ENCODE assay signal across 17 cellular contexts in the genomic region with DNA sequence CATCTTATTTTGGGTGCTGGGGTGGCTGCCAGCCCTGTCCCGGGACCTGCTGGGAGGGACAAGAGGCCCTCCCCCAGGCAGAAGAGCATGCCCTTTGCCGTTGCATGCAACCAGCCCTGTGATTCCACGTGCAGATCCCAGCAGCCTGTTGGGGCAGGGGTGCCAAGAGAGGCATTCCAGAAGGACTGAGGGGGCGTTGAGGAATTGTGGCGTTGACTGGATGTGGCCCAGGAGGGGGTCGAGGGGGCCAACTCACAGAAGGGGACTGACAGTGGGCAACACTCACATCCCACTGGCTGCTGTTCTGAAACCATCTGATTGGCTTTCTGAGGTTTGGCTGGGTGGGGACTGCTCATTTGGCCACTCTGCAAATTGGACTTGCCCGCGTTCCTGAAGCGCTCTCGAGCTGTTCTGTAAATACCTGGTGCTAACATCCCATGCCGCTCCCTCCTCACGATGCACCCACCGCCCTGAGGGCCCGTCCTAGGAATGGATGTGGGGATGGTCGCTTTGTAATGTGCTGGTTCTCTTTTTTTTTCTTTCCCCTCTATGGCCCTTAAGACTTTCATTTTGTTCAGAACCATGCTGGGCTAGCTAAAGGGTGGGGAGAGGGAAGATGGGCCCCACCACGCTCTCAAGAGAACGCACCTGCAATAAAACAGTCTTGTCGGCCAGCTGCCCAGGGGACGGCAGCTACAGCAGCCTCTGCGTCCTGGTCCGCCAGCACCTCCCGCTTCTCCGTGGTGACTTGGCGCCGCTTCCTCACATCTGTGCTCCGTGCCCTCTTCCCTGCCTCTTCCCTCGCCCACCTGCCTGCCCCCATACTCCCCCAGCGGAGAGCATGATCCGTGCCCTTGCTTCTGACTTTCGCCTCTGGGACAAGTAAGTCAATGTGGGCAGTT. TPM values are rescaled to one million over a fixed set of nuclear protein-coding genes. Genes with fewer than 3 reads are reported as not detected.
DNase-seq lines count a peak whose midpoint lies in the region; ATAC-seq and TF ChIP-seq lines count a peak whose summit lies in the region.
"Had no signal": no experiment of that assay in that cellular context is flagged by ENCODE, and none has a peak within 500 bp of the region (broad histone marks: within the 10 kb centered on the region; RNA-seq: fewer than 3 reads in every experiment).

No MANE protein-coding gene starts in this region.

- H3K4me3 Mint-ChIP-seq in nephron progenitor cell: no peak overlapping the region
- H3K4me3 Mint-ChIP-seq: neural progenitor cell had no signal

- DNase-seq in SK-N-SH: peak; percentile 8
- peak; percentile 3 for DNase-seq in H4 (ENCODE audit: low spot score)
- peak in 6 of 10 donors; percentile 23 to 51 (median 36) for DNase-seq in dorsolateral prefrontal cortex
- no peak for DNase-seq in nephron progenitor cell
- no peak for DNase-seq in stimulated activated CD4-positive, alpha-beta T cell treated with anti-CD3 and anti-CD28 coated beads, Interleukin-2, amount 100 ng/mL, for 48 hours
- DNase-seq in NCI-H2196 (lab: John Stamatoyannopoulos, UW; ENCODE audit: unreplicated experiment): no peak
- DNase-seq: anterior cingulate cortex, kidney glomerular epithelial cell, OCI-M1, T-helper 2 cell, upper lobe of left lung had no signal

- ATAC-seq in SK-N-SH treated with all-trans-retinoic acid at 6 μM for 48 hours: no peak
- ATAC-seq in HG02973 (IDR thresholded peaks at IDR 0.05; ENCODE audit: unreplicated experiment): no peak
- ATAC-seq: gastrocnemius medialis had no signal

- peaks cover 35% of the 10 kb centered on the region for H3K4me1 Mint-ChIP-seq in nephron progenitor cell

- no peaks in the 10 kb centered on the region for H3K9me3 Mint-ChIP-seq in nephron progenitor cell
- H3K9me3 Mint-ChIP-seq: neural progenitor cell had no signal

- H3K4me3 ChIP-seq in SK-N-SH (ENCODE audit: low read depth in 2 of 2, low read length in 1 of 2): peak overlapping the region in 1 of 2 experiments; percentile 15; a peak in 1 of 4 replicates
- H3K4me3 ChIP-seq in dorsolateral prefrontal cortex: no peak overlapping the region
- H3K4me3 ChIP-seq: gastrocnemius medialis, neural progenitor cell, smooth muscle cell, upper lobe of left lung had no signal

- TF ChIP-seq EP300 in SK-N-SH (IDR thresholded peaks at IDR 0.05; ENCODE audit: borderline replicate concordance in 1 of 2, low read depth in 1 of 2, low read length in 1 of 2): no peak

- no peak overlapping the region for H3K4me2 ChIP-seq in SK-N-SH
- H3K4me2 ChIP-seq: neural progenitor cell, smooth muscle cell had no signal

- no peak overlapping the region for H3K9ac ChIP-seq in SK-N-SH
- H3K9ac ChIP-seq: neural progenitor cell had no signal

- H3F3A ChIP-seq in SK-N-SH (replicated peaks; ENCODE audit: insufficient read depth): peaks cover 4% of the 10 kb centered on the region

- peaks cover 23% of the 10 kb centered on the region for H3K36me3 Mint-ChIP-seq in nephron progenitor cell (ENCODE audit: low read depth)

- no peaks in the 10 kb centered on the region for H3K27me3 Mint-ChIP-seq in nephron progenitor cell (ENCODE audit: low read depth, poor library complexity)

- H3K4me1 ChIP-seq in SK-N-SH (ENCODE audit: control insufficient read depth in 1 of 2, insufficient read depth in 2 of 2, low read depth in 1 of 2, low read length in 1 of 2): peaks cover 0 to 28% of the 10 kb centered on the region in 2 experiments; a peak in 1 of 4 replicates

- WGBS in SK-N-SH (ENCODE audit: low lambda C conversion rate): 90% methylated on average over 28 of the region's 30 CpGs

- H2AFZ ChIP-seq in SK-N-SH (ENCODE audit: low read depth): no peak overlapping the region
- H2AFZ ChIP-seq: neural progenitor cell had no signal

- no peaks in the 10 kb centered on the region for H3K9me2 ChIP-seq in SK-N-SH

- H3K36me3 ChIP-seq in SK-N-SH (replicated peaks in 1 of 2; ENCODE audit: control insufficient read depth in 1 of 2, insufficient read depth in 2 of 2, low read length in 1 of 2): peaks cover 19 to 53% of the 10 kb centered on the region in 2 experiments
- H3K36me3 ChIP-seq: neural progenitor cell had no signal

- H3K9me3 ChIP-seq in SK-N-SH: no peaks in the 10 kb centered on the region
- H3K9me3 ChIP-seq: gastrocnemius medialis, upper lobe of left lung had no signal

- intact Hi-C loops in dorsolateral prefrontal cortex (cut with DNase I): loop anchor here (2.0 to 5.0 kb wide), 2 partner anchors 51 to 118 kb away; a partner anchor contains a TSS

- peaks cover 16% of the 10 kb centered on the region for H4K20me1 ChIP-seq in SK-N-SH (ENCODE audit: insufficient read depth)

- TF ChIP-seq RAD21 in SK-N-SH (IDR thresholded peaks at IDR 0.05; ENCODE audit: low read length): no peak

- CTCF ChIA-PET in SK-N-SH (lab: Yijun Ruan, JAX): interaction anchor here (2.0 to 23.7 kb wide), 3 partner anchors 7 to 119 kb away, joined by 6 to 471 read pairs (median 9); a partner anchor contains a TSS

- POLR2A ChIA-PET in SK-N-SH (lab: Yijun Ruan, JAX): interaction anchor here (1.0 to 2.7 kb wide), 2 partner anchors 11 to 21 kb away, joined by 6 to 8 read pairs; no protein-coding TSS in a partner anchor

- H3K79me2 ChIP-seq in SK-N-SH (ENCODE audit: insufficient read depth): peaks cover 21% of the 10 kb centered on the region

- H3K27me3 ChIP-seq in SK-N-SH (ENCODE audit: insufficient read depth): no peaks in the 10 kb centered on the region
- H3K27me3 ChIP-seq in dorsolateral prefrontal cortex: no peaks in the 10 kb centered on the region
- H3K27me3 ChIP-seq: gastrocnemius medialis, neural progenitor cell, upper lobe of left lung had no signal

- H3K27ac ChIP-seq in SK-N-SH (ENCODE audit: low read depth in 2 of 2, low read length in 1 of 2): peak overlapping the region in 1 of 2 experiments; percentile 48; a peak in 1 of 4 replicates
- H3K27ac ChIP-seq in dorsolateral prefrontal cortex: peak overlapping the region in 41 of 59 donors; percentile 4 to 100 (median 99)
- H3K27ac ChIP-seq: gastrocnemius medialis, HL-60, neural progenitor cell, upper lobe of left lung had no signal

- no peak for TF ChIP-seq CTCF in SK-N-SH (IDR thresholded peaks at IDR 0.05)
- TF ChIP-seq CTCF in dorsolateral prefrontal cortex (IDR thresholded peaks at IDR 0.05 in 54 of 56, conservative IDR thresholded peaks at IDR 0.05 in 2 of 56; ENCODE audit: low read depth in 1 of 56, partially characterized antibody in 56 of 56): no peak
- TF ChIP-seq CTCF in nephron progenitor cell (IDR thresholded peaks at IDR 0.05): no peak

- H3K27ac Mint-ChIP-seq in nephron progenitor cell: peak overlapping the region; percentile 60
- H3K27ac Mint-ChIP-seq: neural progenitor cell had no signal

TF ChIP-seq in SK-N-SH, 30 proteins besides CTCF, POLR2A, EP300 and RAD21 (continues in another document):
- TF ChIP-seq, protein P1, sequence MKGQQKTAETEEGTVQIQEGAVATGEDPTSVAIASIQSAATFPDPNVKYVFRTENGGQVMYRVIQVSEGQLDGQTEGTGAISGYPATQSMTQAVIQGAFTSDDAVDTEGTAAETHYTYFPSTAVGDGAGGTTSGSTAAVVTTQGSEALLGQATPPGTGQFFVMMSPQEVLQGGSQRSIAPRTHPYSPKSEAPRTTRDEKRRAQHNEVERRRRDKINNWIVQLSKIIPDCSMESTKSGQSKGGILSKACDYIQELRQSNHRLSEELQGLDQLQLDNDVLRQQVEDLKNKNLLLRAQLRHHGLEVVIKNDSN (IDR thresholded peaks at IDR 0.05; ENCODE audit: borderline replicate concordance, low read depth): no peak
- no peak for TF ChIP-seq RXRA (IDR thresholded peaks at IDR 0.05; ENCODE audit: borderline replicate concordance, low read depth)
- TF ChIP-seq MXI1 (IDR thresholded peaks at IDR 0.05; ENCODE audit: low read depth, low read length): no peak
- TF ChIP-seq GATA2 (CRISPR knock-in tag; IDR thresholded peaks at IDR 0.05): no peak
- no peak for TF ChIP-seq FOXM1 (IDR thresholded peaks at IDR 0.05; ENCODE audit: low read depth)
- TF ChIP-seq GABPA (IDR thresholded peaks at IDR 0.05; ENCODE audit: low read depth): no peak

TF ChIP-seq in SK-N-SH treated with all-trans-retinoic acid at 6 μM for 48 hours, 23 proteins besides CTCF, POLR2A, EP300 and RAD21 (continues in another document):
- TF ChIP-seq BACH2 (CRISPR knock-in tag; IDR thresholded peaks at IDR 0.05; ENCODE audit: borderline replicate concordance) (no peak), RARB (CRISPR knock-in tag; IDR thresholded peaks at IDR 0.05) (no peak), ZNF565 (CRISPR knock-in tag; conservative IDR thresholded peaks at IDR 0.05; ENCODE audit: low read depth) (no peak), CSDC2 (CRISPR knock-in tag; IDR thresholded peaks at IDR 0.05) (no peak), TOX (CRISPR knock-in tag; IDR thresholded peaks at IDR 0.05; ENCODE audit: borderline replicate concordance) (no peak), ZC3H10 (CRISPR knock-in tag; IDR thresholded peaks at IDR 0.05) (no peak), ESRRG (CRISPR knock-in tag; IDR thresholded peaks at IDR 0.05) (no peak), ARNTL (CRISPR knock-in tag; IDR thresholded peaks at IDR 0.05; ENCODE audit: borderline replicate concordance, low read depth) (no peak)

RNA-seq across cellular contexts. Expression of a gene that starts 8.6 kb away (rescaled TPM):
- 445 and 495 TPM in 2 replicates for polyA plus RNA-seq in SK-N-SH (2012; rRNA removed)
- 552 and 634 TPM in 2 replicates for polyA plus RNA-seq in SK-N-SH (2012; cell fraction: cytosol; rRNA removed)
- polyA plus RNA-seq in SK-N-SH (2012; cell fraction: nucleus; rRNA removed): 207 and 230 TPM in 2 replicates
- 166 TPM in 2 replicates for total RNA-seq in H4 (2014; rRNA removed; shearing (Covaris generic))
- total RNA-seq in dorsolateral prefrontal cortex: 1,000 to 10,000 TPM in 107 of 120 experiments, 100 to 1,000 TPM in 13; 467 to 2,124 (median 1,470) TPM

RNA-seq across cellular contexts. Expression of a gene that starts 15.1 kb away (rescaled TPM):
- 2.5 and 3.3 TPM in 2 replicates for polyA plus RNA-seq in SK-N-SH (2012; rRNA removed)
- polyA plus RNA-seq in SK-N-SH (2012; cell fraction: cytosol; rRNA removed): 1.0 and 1.6 TPM in 2 replicates
- 9.5 and 11.9 TPM in 2 replicates for polyA plus RNA-seq in SK-N-SH (2012; cell fraction: nucleus; rRNA removed)
- total RNA-seq in H4 (2014; rRNA removed; shearing (Covaris generic)): 0.06 and 0.08 TPM in 2 replicates
- total RNA-seq in dorsolateral prefrontal cortex: 1 to 10 TPM in 20 of 120 experiments, under 1 TPM in 69, not detected in 31; 0.19 to 2.5 (median 0.63) TPM

RNA-seq across cellular contexts. Expression of a gene that starts 26.2 kb away (rescaled TPM):
- not detected in 2 replicates for polyA plus RNA-seq in SK-N-SH (2012; rRNA removed)
- not detected in 2 replicates for polyA plus RNA-seq in SK-N-SH (2012; cell fraction: cytosol; rRNA removed)
- not detected in 2 replicates for polyA plus RNA-seq in SK-N-SH (2012; cell fraction: nucleus; rRNA removed)
- total RNA-seq in H4 (2014; rRNA removed; shearing (Covaris generic)): not detected in 2 replicates
- total RNA-seq in dorsolateral prefrontal cortex: 1 to 10 TPM in 43 of 120 experiments, not detected in 77; 3.1 to 9.9 (median 5.0) TPM
- total RNA-seq: gastrocnemius medialis, smooth muscle cell, upper lobe of left lung had no signal

RNA-seq across cellular contexts. Expression of a gene that starts 51.2 kb away (rescaled TPM):
- 9.5 and 10.6 TPM in 2 replicates for polyA plus RNA-seq in SK-N-SH (2012; rRNA removed)
- polyA plus RNA-seq in SK-N-SH (2012; cell fraction: cytosol; rRNA removed): 6.9 and 8.6 TPM in 2 replicates
- polyA plus RNA-seq in SK-N-SH (2012; cell fraction: nucleus; rRNA removed): 7.0 and 8.3 TPM in 2 replicates
- total RNA-seq in H4 (2014; rRNA removed; shearing (Covaris generic)): 0.56 and 0.78 TPM in 2 replicates
- 10 to 100 TPM; 57.1 to 95.2 (median 76.6) TPM for total RNA-seq in dorsolateral prefrontal cortex

Comparison
In these comparisons a context has a peak if more than half of its experiments do, and no peak if none do; other contexts are left out.
1. DNase-seq: peak in SK-N-SH (single experiment), H4 (single experiment) and dorsolateral prefrontal cortex (6 of 10); none in nephron progenitor cell (single experiment), stimulated activated CD4-positive, alpha-beta T cell treated with anti-CD3 and anti-CD28 coated beads, Interleukin-2, amount 100 ng/mL, for 48 hours (0 of 2) and NCI-H2196 (single experiment).